19 cellular contexts compared by ENCODE assay signal in genomic region chr10:112826018-112826697, GRCh38.
"Had no signal": no experiment of that assay in that cellular context is flagged by ENCODE, and none has a peak within 500 bp of the region (broad histone marks: within the 10 kb centered on the region; RNA-seq: fewer than 3 reads in every experiment).

No MANE protein-coding gene starts in this region.

- H3K27ac ChIP-seq: heart left ventricle, left lung, stomach, suprapubic skin, uterus had no signal

- H3K36me3 Mint-ChIP-seq: activated naive CD4-positive, alpha-beta T cell treated with anti-CD3 and anti-CD28 coated beads, Interleukin-2, amount 50 U/mL, for 72 hours; mesothelial cell of epicardium; natural killer cell treated with Interleukin-12 subunit alpha and Interleukin-12 subunit beta and Interleukin-15 and Interleukin-18, amount 100 ng/mL, for 72 hours had no signal

- H3K4me1 ChIP-seq: heart left ventricle, left lung, uterus had no signal

- H3K27ac Mint-ChIP-seq: activated naive CD4-positive, alpha-beta T cell treated with anti-CD3 and anti-CD28 coated beads, Interleukin-2, amount 50 U/mL, for 72 hours; activated T-helper 17 cell treated with anti-CD3 and anti-CD28 coated beads, Interleukin-2, amount 50 U/mL, for 72 hours; mesothelial cell of epicardium; natural killer cell treated with Interleukin-12 subunit alpha and Interleukin-12 subunit beta and Interleukin-15 and Interleukin-18, amount 100 ng/mL, for 72 hours; stimulated activated memory B cell treated with anti-CD40 and anti-IgM and Interleukin-4, amounts not matched to agents 10 μg/mL and 1 μg/mL and 100 μg/mL, for 72 hours had no signal

- H3K9me3 Mint-ChIP-seq: activated naive CD4-positive, alpha-beta T cell treated with anti-CD3 and anti-CD28 coated beads, Interleukin-2, amount 50 U/mL, for 72 hours; activated T-helper 17 cell treated with anti-CD3 and anti-CD28 coated beads, Interleukin-2, amount 50 U/mL, for 72 hours; mesothelial cell of epicardium; natural killer cell treated with Interleukin-12 subunit alpha and Interleukin-12 subunit beta and Interleukin-15 and Interleukin-18, amount 100 ng/mL, for 72 hours; stimulated activated memory B cell treated with anti-CD40 and anti-IgM and Interleukin-4, amounts not matched to agents 10 μg/mL and 1 μg/mL and 100 μg/mL, for 72 hours had no signal

- H3K4me3 Mint-ChIP-seq: activated T-helper 17 cell treated with anti-CD3 and anti-CD28 coated beads, Interleukin-2, amount 50 U/mL, for 72 hours; mesothelial cell of epicardium; natural killer cell treated with Interleukin-12 subunit alpha and Interleukin-12 subunit beta and Interleukin-15 and Interleukin-18, amount 100 ng/mL, for 72 hours; stimulated activated memory B cell treated with anti-CD40 and anti-IgM and Interleukin-4, amounts not matched to agents 10 μg/mL and 1 μg/mL and 100 μg/mL, for 72 hours had no signal

- ATAC-seq: activated naive CD4-positive, alpha-beta T cell treated with anti-CD3 and anti-CD28 coated beads, Interleukin-2, amount 50 U/mL, for 72 hours; activated T-helper 17 cell treated with anti-CD3 and anti-CD28 coated beads, Interleukin-2, amount 50 U/mL, for 72 hours; left lung; natural killer cell treated with Interleukin-12 subunit alpha and Interleukin-12 subunit beta and Interleukin-15 and Interleukin-18, amount 100 ng/mL, for 72 hours; sciatic nerve; stimulated activated memory B cell treated with anti-CD40 and anti-IgM and Interleukin-4, amounts not matched to agents 10 μg/mL and 1 μg/mL and 100 μg/mL, for 72 hours had no signal

- H3K4me1 Mint-ChIP-seq: activated T-helper 17 cell treated with anti-CD3 and anti-CD28 coated beads, Interleukin-2, amount 50 U/mL, for 72 hours; mesothelial cell of epicardium; stimulated activated memory B cell treated with anti-CD40 and anti-IgM and Interleukin-4, amounts not matched to agents 10 μg/mL and 1 μg/mL and 100 μg/mL, for 72 hours had no signal

- H3K27me3 ChIP-seq: heart left ventricle, left lung, stomach, suprapubic skin, uterus had no signal

- H3K36me3 ChIP-seq: heart left ventricle, left lung, stomach, suprapubic skin, uterus had no signal

- H3K27me3 Mint-ChIP-seq: activated T-helper 17 cell treated with anti-CD3 and anti-CD28 coated beads, Interleukin-2, amount 50 U/mL, for 72 hours; natural killer cell treated with Interleukin-12 subunit alpha and Interleukin-12 subunit beta and Interleukin-15 and Interleukin-18, amount 100 ng/mL, for 72 hours; stimulated activated memory B cell treated with anti-CD40 and anti-IgM and Interleukin-4, amounts not matched to agents 10 μg/mL and 1 μg/mL and 100 μg/mL, for 72 hours had no signal

- DNase-seq: activated CD4-positive, alpha-beta T cell treated with anti-CD3 and anti-CD28 coated beads for 1 hour; activated T-cell treated with anti-CD3 and anti-CD28 coated beads, Interleukin-2, amount 50 U/mL, for 1 hour; aorta; cerebellar nuclear complex; heart left ventricle; left lung; stimulated activated CD4-positive, alpha-beta T cell treated with anti-CD3 and anti-CD28 coated beads, Interleukin-15, amount 100 ng/mL, for 24 hours; stomach; T-helper 1 cell; trophoblast cell; uterus had no signal

- H3K4me3 ChIP-seq: heart left ventricle, left lung, smooth muscle cell, stomach, suprapubic skin, uterus had no signal

- H3K9me3 ChIP-seq: heart left ventricle, left lung, stomach, suprapubic skin, uterus had no signal
